In the genomic region with DNA sequence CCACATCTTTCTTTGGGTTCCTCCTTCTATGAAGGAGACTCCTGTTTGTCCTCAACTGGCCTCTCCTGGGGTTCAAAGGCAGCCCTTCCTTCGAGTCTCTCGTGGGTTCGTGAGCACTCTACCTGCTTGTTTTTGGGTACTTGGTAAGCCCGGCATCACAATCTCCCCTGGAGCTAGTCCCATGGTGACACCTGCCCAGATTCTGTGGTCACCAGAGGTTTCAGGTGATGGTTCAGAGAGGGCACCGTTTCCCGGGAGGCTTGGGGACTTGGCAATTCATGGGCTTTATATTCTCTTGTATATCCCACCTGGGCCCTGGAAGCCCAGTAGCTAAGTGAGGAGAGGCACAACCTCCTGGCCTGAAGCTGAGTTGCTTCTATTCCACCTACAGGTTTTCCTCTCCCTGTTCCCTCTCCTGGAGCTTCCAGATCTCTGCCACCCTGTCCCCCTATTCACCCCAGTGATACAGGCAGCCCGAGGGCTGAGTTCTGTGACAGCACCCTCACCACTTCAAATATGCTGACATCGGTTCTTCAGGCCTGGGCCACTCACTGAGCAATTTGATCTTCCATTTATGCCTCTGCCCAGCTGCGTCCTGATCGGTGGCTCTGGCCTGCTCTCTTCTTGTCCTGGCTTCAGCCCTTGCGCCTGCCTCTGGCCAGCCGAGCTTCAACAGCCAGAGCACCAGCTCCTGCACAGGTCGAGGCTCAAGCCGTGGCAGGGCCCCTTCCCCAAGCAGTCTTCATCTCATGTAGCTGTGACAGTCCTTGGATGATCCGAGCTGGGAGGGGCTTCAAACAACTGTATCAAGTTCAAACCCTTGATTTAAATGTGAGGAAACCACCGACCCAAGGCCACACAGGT, we compare ENCODE assay signal across 11 cellular contexts.
DNase-seq lines count a peak whose midpoint lies in the region; ATAC-seq and TF ChIP-seq lines count a peak whose summit lies in the region.
"Had no signal": no experiment of that assay in that cellular context is flagged by ENCODE, and none has a peak within 500 bp of the region (broad histone marks: within the 10 kb centered on the region; RNA-seq: fewer than 3 reads in every experiment).

No MANE protein-coding gene starts in this region.

- TF ChIP-seq CTCF in IMR-90 (conservative IDR thresholded peaks at IDR 0.05; ENCODE audit: low read depth, low read length) = no peak
- no peak for TF ChIP-seq CTCF in lung (IDR thresholded peaks at IDR 0.05; ENCODE audit: control extremely low read depth, extremely low read depth)

- no peak for TF ChIP-seq RAD21 in IMR-90 (IDR thresholded peaks at IDR 0.05; ENCODE audit: low read length)

- H3K27me3 ChIP-seq in BLaER1 = no peaks in the 10 kb centered on the region
- H3K27me3 ChIP-seq in IMR-90 (ENCODE audit: control insufficient read depth, insufficient read depth, low read length) = no peaks in the 10 kb centered on the region; the same call in 1 of the 2 replicates
- H3K27me3 ChIP-seq in lung (ENCODE audit: control insufficient read depth, insufficient read depth) = no peaks in the 10 kb centered on the region
- no peaks in the 10 kb centered on the region for H3K27me3 ChIP-seq in aorta (ENCODE audit: control insufficient read depth in 1 of 2, insufficient read depth in 2 of 2, low read length in 1 of 2)

- no peaks in the 10 kb centered on the region for H4K20me1 ChIP-seq in BLaER1
- H4K20me1 ChIP-seq in IMR-90 (ENCODE audit: insufficient read depth, low read length) = no peaks in the 10 kb centered on the region

- H4K91ac ChIP-seq in IMR-90 (ENCODE audit: insufficient read depth, low read depth, low read length) = no peak overlapping the region

- DNase-seq in IMR-90 = no peak
- peak; percentile 16 for DNase-seq in lung (ENCODE audit: low spot score)
- no peak for DNase-seq in aorta
- no peak for DNase-seq in T-helper 17 cell
- no peak for DNase-seq in T-cell
- DNase-seq: CD8-positive, alpha-beta memory T cell; DMS53; GF-D8; GOT3 had no signal

- no peak overlapping the region for H2BK5ac ChIP-seq in IMR-90 (ENCODE audit: low read depth, low read length, poor library complexity, severe bottlenecking)

- POLR2A ChIA-PET in IMR-90 (lab: Charles Lee; ENCODE audit: unreplicated experiment) = no interaction called here
- POLR2A ChIA-PET in T-cell (lab: Charles Lee) = no interaction called here

- ATAC-seq in IMR-90 (ENCODE audit: low read depth) (no peak), lung (ENCODE audit: insufficient read depth, low FRiP score) (no peak), aorta (ENCODE audit: low FRiP score) (peak; percentile 26), T-helper 17 cell (no peak), T-cell (replicated peaks in 1 of 4) (no peak)

- H2AK9ac ChIP-seq in IMR-90 (replicated peaks; ENCODE audit: low read depth, low read length, poor library complexity) = no peak overlapping the region

- H3K27ac Mint-ChIP-seq in T-helper 17 cell (no peak overlapping the region), T-cell (no peak overlapping the region)
- H3K27ac Mint-ChIP-seq: CD8-positive, alpha-beta memory T cell had no signal

- H3K27me3 Mint-ChIP-seq in T-helper 17 cell (peaks cover 5% of the 10 kb centered on the region), T-cell (no peaks in the 10 kb centered on the region)

- peak overlapping the region; percentile 32 for H2AFZ ChIP-seq in IMR-90 (replicated peaks; ENCODE audit: low read length, poor library complexity)

- WGBS in IMR-90 (ENCODE audit: extremely low coverage in 2 of 2, insufficient read length in 1 of 2), 2 experiments = 80% methylated on average over 6 of the region's 16 CpGs; no CpG with 5 or more reads in 1 of the 2 experiments
- 92 to 94% methylated on average over 16 of the region's 16 CpGs for WGBS in lung, 2 donors
- 93% methylated on average over 16 of the region's 16 CpGs for WGBS in aorta, 2 donors

- in situ Hi-C loops in IMR-90 (cut with MboI; ENCODE audit: low sequenced_read_pairs) = no loop called here

- H3K36me3 Mint-ChIP-seq in T-helper 17 cell (ENCODE audit: low read depth) (no peaks in the 10 kb centered on the region), T-cell (no peaks in the 10 kb centered on the region)

- H3K9me3 ChIP-seq in BLaER1 (peaks cover 70% of the 10 kb centered on the region), IMR-90 (ENCODE audit: control insufficient read depth, insufficient read depth, low read length) (peaks cover 3% of the 10 kb centered on the region), lung (ENCODE audit: control insufficient read depth in 2 of 2, insufficient read depth in 1 of 2, low read length in 1 of 2) (peaks cover 0 to 8% of the 10 kb centered on the region in 2 donors), aorta (ENCODE audit: control insufficient read depth, low read length) (peaks cover 2% of the 10 kb centered on the region), T-helper 17 cell (ENCODE audit: control insufficient read depth, low read length, poor library complexity, severe bottlenecking) (peaks cover under 1% of the 10 kb centered on the region)

- dilution Hi-C loops in IMR-90 (cut with HindIII; ENCODE audit: low sequenced_read_pairs, unreplicated experiment) = no loop called here

- BruUV-seq in IMR-90 (replicated peaks; lab: Mats Ljungman, UMichigan) = no TSS peak

- no peak overlapping the region for H3K14ac ChIP-seq in IMR-90 (replicated peaks; ENCODE audit: low read depth, low read length)

- H3K9ac ChIP-seq in BLaER1 = no peak overlapping the region
- H3K9ac ChIP-seq in IMR-90 (ENCODE audit: low read depth, low read length) = no peak overlapping the region

- intact Hi-C loops in IMR-90 (cut with micrococcal nuclease) (no loop called here), aorta (cut with DNase I) (no loop called here)

- no peak overlapping the region for H3K56ac ChIP-seq in IMR-90 (ENCODE audit: extremely low read depth, insufficient read depth, low read length)

- H3K4me3 ChIP-seq in BLaER1 (no peak overlapping the region), IMR-90 (ENCODE audit: insufficient read depth, low read depth, low read length) (no peak overlapping the region), lung (no peak overlapping the region), aorta (ENCODE audit: low read length in 2 of 2) (no peak overlapping the region)
- H3K4me3 ChIP-seq: HAP-1 had no signal

- no peak overlapping the region for H3K18ac ChIP-seq in IMR-90 (ENCODE audit: low read depth, low read length)

- H2BK15ac ChIP-seq in IMR-90 (ENCODE audit: low read depth, low read length) = no peak overlapping the region

- no peak overlapping the region for H3K4ac ChIP-seq in IMR-90 (ENCODE audit: low read depth, low read length)

- no peaks in the 10 kb centered on the region for H3K79me1 ChIP-seq in IMR-90 (ENCODE audit: low read depth in 1 of 2, low read length in 2 of 2)

- H2AK5ac ChIP-seq in IMR-90 (ENCODE audit: low read depth, low read length) = no peak overlapping the region

- no peak overlapping the region for H2BK120ac ChIP-seq in IMR-90 (ENCODE audit: low read depth, low read length)

- H3K4me2 ChIP-seq in BLaER1 (no peak overlapping the region), IMR-90 (ENCODE audit: low read depth, low read length) (no peak overlapping the region)

- H2BK20ac ChIP-seq in IMR-90 (ENCODE audit: low read depth, low read length) = no peak overlapping the region

- peaks cover 4 to 7% (median 4%) of the 10 kb centered on the region in 3 donors for H3K9me3 Mint-ChIP-seq in T-cell

- TF ChIP-seq POLR2A in IMR-90 (IDR thresholded peaks at IDR 0.05; ENCODE audit: low read depth, low read length) = no peak

- H3K4me3 Mint-ChIP-seq in T-helper 17 cell = no peak overlapping the region
- H3K4me3 Mint-ChIP-seq in T-cell = no peak overlapping the region
- H3K4me3 Mint-ChIP-seq: CD8-positive, alpha-beta memory T cell had no signal

- H3K36me3 ChIP-seq in BLaER1 (peaks cover 13% of the 10 kb centered on the region), IMR-90 (ENCODE audit: control insufficient read depth, insufficient read depth, low read length) (no peaks in the 10 kb centered on the region), lung (ENCODE audit: control insufficient read depth in 2 of 2, insufficient read depth in 2 of 2, low read length in 2 of 2) (no peaks in the 10 kb centered on the region), aorta (ENCODE audit: control insufficient read depth in 1 of 2, insufficient read depth in 2 of 2, low read length in 1 of 2) (no peaks in the 10 kb centered on the region)
- H3K36me3 ChIP-seq: HAP-1 had no signal

- H3K23ac ChIP-seq in IMR-90 (ENCODE audit: low read depth, low read length) = no peak overlapping the region

- H3K4me1 Mint-ChIP-seq in T-helper 17 cell (peaks cover 2% of the 10 kb centered on the region), T-cell (no peaks in the 10 kb centered on the region)
- H3K4me1 Mint-ChIP-seq: CD8-positive, alpha-beta memory T cell had no signal

- H4K5ac ChIP-seq in IMR-90 (ENCODE audit: low read depth, low read length) = no peak overlapping the region

- CTCF ChIA-PET in IMR-90 (lab: Yijun Ruan, JAX) = interaction anchor here (1.1 kb wide), 1 partner anchor 17 kb away, joined by 3 read pairs; no protein-coding TSS in a partner anchor
- CTCF ChIA-PET in T-cell (lab: Charles Lee) = no interaction called here

- H3K4me1 ChIP-seq in BLaER1 = peaks cover 5% of the 10 kb centered on the region; the same call in 1 of the 2 replicates
- peaks cover 2% of the 10 kb centered on the region for H3K4me1 ChIP-seq in IMR-90 (ENCODE audit: control insufficient read depth, insufficient read depth, low read length)
- no peaks in the 10 kb centered on the region for H3K4me1 ChIP-seq in lung (ENCODE audit: control insufficient read depth in 2 of 2, insufficient read depth in 2 of 2, low read length in 2 of 2)
- H3K4me1 ChIP-seq in aorta (ENCODE audit: control insufficient read depth in 1 of 2, insufficient read depth in 2 of 2, low read length in 2 of 2) = no peaks in the 10 kb centered on the region
- H3K4me1 ChIP-seq: HAP-1 had no signal

- H3K27ac ChIP-seq in BLaER1 = 0 out of 2 replicates have a peak overlapping the region, but pooled peaks have one; percentile 0
- H3K27ac ChIP-seq in IMR-90 (ENCODE audit: insufficient read depth, low read length) = no peak overlapping the region
- H3K27ac ChIP-seq in lung (ENCODE audit: low read depth in 1 of 2, low read length in 1 of 2) = no peak overlapping the region
- no peak overlapping the region for H3K27ac ChIP-seq in aorta (ENCODE audit: low read depth in 1 of 2, low read length in 2 of 2)

- no peaks in the 10 kb centered on the region for H3K9me1 ChIP-seq in IMR-90 (ENCODE audit: insufficient read depth, low read length)

- no peak overlapping the region for H4K8ac ChIP-seq in IMR-90 (ENCODE audit: low read depth in 2 of 2, low read length in 2 of 2)

TF ChIP-seq in IMR-90, 13 proteins besides CTCF, POLR2A, EP300 and RAD21 (continues in another document):
- no peak for TF ChIP-seq NFE2L2 (IDR thresholded peaks at IDR 0.05; ENCODE audit: low read depth, low read length)
- no peak for TF ChIP-seq MAZ (IDR thresholded peaks at IDR 0.05; ENCODE audit: borderline replicate concordance, low read depth, low read length)
- no peak for TF ChIP-seq RFX5 (IDR thresholded peaks at IDR 0.05; ENCODE audit: low read depth, low read length)
- TF ChIP-seq RCOR1 (IDR thresholded peaks at IDR 0.05; ENCODE audit: insufficient replicate concordance, low read length) = no peak
- no peak for TF ChIP-seq SMC3 (IDR thresholded peaks at IDR 0.05; ENCODE audit: low read depth, low read length)
- peak; percentile 59 for TF ChIP-seq MAFK (IDR thresholded peaks at IDR 0.05; ENCODE audit: low read depth, low read length)
- TF ChIP-seq CHD1 (IDR thresholded peaks at IDR 0.05; ENCODE audit: low read depth, low read length) = no peak
